In genomic region chr21:37871121-37871862, GRCh38 we compare ENCODE assay signal across 17 cellular contexts. TPM values are rescaled to one million over a fixed set of nuclear protein-coding genes. Genes with fewer than 3 reads are reported as not detected.
DNase-seq lines count a peak whose midpoint lies in the region; ATAC-seq, FAIRE-seq and TF ChIP-seq lines count a peak whose summit lies in the region.
"Had no signal": no experiment of that assay in that cellular context is flagged by ENCODE, and none has a peak within 500 bp of the region (broad histone marks: within the 10 kb centered on the region; RNA-seq: fewer than 3 reads in every experiment).

No MANE protein-coding gene starts in this region.

- H3K9me1 ChIP-seq in endothelial cell of umbilical vein (replicated peaks; ENCODE audit: control insufficient read depth, extremely low read depth, insufficient read depth, low read length): no peaks in the 10 kb centered on the region

- peak; percentile 82 for DNase-seq in AG20443 (ENCODE audit: low spot score)
- peak; percentile 18 to 73 for DNase-seq in NCI-H446 (lab: John Stamatoyannopoulos, UW)
- no peak for DNase-seq in endothelial cell of umbilical vein (ENCODE audit: low read depth, low spot score)
- peak; percentile 66 for DNase-seq in myocyte (ENCODE audit: low read depth)
- no peak for DNase-seq in frontal cortex (ENCODE audit: low spot score in 2 of 2)
- DNase-seq in Caco-2: no peak
- no peak for DNase-seq in iPS-NIHi7 (ENCODE audit: extremely low spot score)
- DNase-seq: activated CD4-positive, CD25-positive, alpha-beta regulatory T cell treated with anti-CD3 and anti-CD28 coated beads, Interleukin-2, amount 50 U/mL, for 72 hours; KBM-7; NCI-H146; NCI-H748 treated with DMSO at 0.1 percent for 48 hours; T-helper 17 cell; tibial artery had no signal

- no TSS peak for BruUV-seq in endothelial cell of umbilical vein (replicated peaks; lab: Mats Ljungman, UMichigan)
- BruUV-seq in Caco-2 (replicated peaks; lab: Mats Ljungman, UMichigan): no TSS peak

- H3K9me3 Mint-ChIP-seq in Caco-2 (ENCODE audit: unreplicated experiment): no peaks in the 10 kb centered on the region
- H3K9me3 Mint-ChIP-seq: activated naive CD4-positive, alpha-beta T cell treated with anti-CD3 and anti-CD28 coated beads, Interleukin-2, amount 50 U/mL, for 24 hours had no signal

- no peak overlapping the region for H3K27ac Mint-ChIP-seq in Caco-2 (ENCODE audit: unreplicated experiment)
- H3K27ac Mint-ChIP-seq: activated naive CD4-positive, alpha-beta T cell treated with anti-CD3 and anti-CD28 coated beads, Interleukin-2, amount 50 U/mL, for 24 hours; T-helper 17 cell had no signal

- no peak for FAIRE-seq in endothelial cell of umbilical vein (lab: Jason Lieb, UNC)
- FAIRE-seq in frontal cortex (lab: Jason Lieb, UNC): no peak

- H3K79me2 ChIP-seq in endothelial cell of umbilical vein (ENCODE audit: control insufficient read depth, insufficient read depth, low read length): no peaks in the 10 kb centered on the region

- intact Hi-C loops in endothelial cell of umbilical vein (cut with micrococcal nuclease): no loop called here
- intact Hi-C loops in Caco-2 (cut with micrococcal nuclease; ENCODE audit: unreplicated experiment): loop anchor here (5.0 kb wide), 1 partner anchor 159 kb away; no protein-coding TSS in a partner anchor

- dilution Hi-C loops in endothelial cell of umbilical vein (cut with MboI; ENCODE audit: extremely low pct_ligation_motif_present, low sequenced_read_pairs): no loop called here

- H3K27me3 Mint-ChIP-seq in Caco-2 (ENCODE audit: insufficient read depth, unreplicated experiment): peaks cover 6% of the 10 kb centered on the region

- H3K9me3 ChIP-seq in endothelial cell of umbilical vein (replicated peaks; ENCODE audit: control insufficient read depth, insufficient read depth, low read length): no peaks in the 10 kb centered on the region
- no peaks in the 10 kb centered on the region for H3K9me3 ChIP-seq in Caco-2
- H3K9me3 ChIP-seq: BLaER1 treated with 17β-estradiol and CSF1 and Interleukin-3, amounts not matched to agents 10 nM and 100 nM; tibial artery had no signal

- no peak overlapping the region for H2AFZ ChIP-seq in endothelial cell of umbilical vein (ENCODE audit: low read depth, low read length)

- no peak overlapping the region for H3K4me2 ChIP-seq in endothelial cell of umbilical vein (ENCODE audit: insufficient read depth, low read length)
- H3K4me2 ChIP-seq: BLaER1 treated with 17β-estradiol and CSF1 and Interleukin-3, amounts not matched to agents 10 nM and 100 nM had no signal

- H3K27me3 ChIP-seq in endothelial cell of umbilical vein (ENCODE audit: control insufficient read depth in 2 of 2, insufficient read depth in 2 of 2, low read length in 2 of 2): peaks cover 0 to 5% of the 10 kb centered on the region in 2 experiments
- H3K27me3 ChIP-seq in Caco-2 (replicated peaks; ENCODE audit: control insufficient read depth, insufficient read depth, low read length): no peaks in the 10 kb centered on the region
- H3K27me3 ChIP-seq: BLaER1 treated with 17β-estradiol and CSF1 and Interleukin-3, amounts not matched to agents 10 nM and 100 nM had no signal

- ATAC-seq in GM18868 (IDR thresholded peaks at IDR 0.05; ENCODE audit: unreplicated experiment): no peak
- ATAC-seq: T-helper 17 cell had no signal

- TF ChIP-seq POLR2A in endothelial cell of umbilical vein (IDR thresholded peaks at IDR 0.05; ENCODE audit: low read depth, low read length): no peak

- H4K20me1 ChIP-seq in endothelial cell of umbilical vein (replicated peaks; ENCODE audit: control insufficient read depth, extremely low read depth, insufficient read depth, low read length): no peaks in the 10 kb centered on the region
- H4K20me1 ChIP-seq: BLaER1 treated with 17β-estradiol and CSF1 and Interleukin-3, amounts not matched to agents 10 nM and 100 nM had no signal

- H3K9ac ChIP-seq in endothelial cell of umbilical vein (replicated peaks; ENCODE audit: extremely low read depth, insufficient read depth, low read length): no peak overlapping the region
- H3K9ac ChIP-seq: BLaER1 treated with 17β-estradiol and CSF1 and Interleukin-3, amounts not matched to agents 10 nM and 100 nM had no signal

- H3K36me3 ChIP-seq in endothelial cell of umbilical vein (ENCODE audit: control insufficient read depth in 2 of 2, extremely low read depth in 1 of 2, insufficient read depth in 2 of 2, low read length in 2 of 2) (no peaks in the 10 kb centered on the region), Caco-2 (ENCODE audit: control insufficient read depth, insufficient read depth, low read length) (no peaks in the 10 kb centered on the region)
- H3K36me3 ChIP-seq: BLaER1 treated with 17β-estradiol and CSF1 and Interleukin-3, amounts not matched to agents 10 nM and 100 nM; tibial artery had no signal

- no peaks in the 10 kb centered on the region for H3K36me3 Mint-ChIP-seq in Caco-2 (ENCODE audit: insufficient read depth, unreplicated experiment)
- H3K36me3 Mint-ChIP-seq: activated naive CD4-positive, alpha-beta T cell treated with anti-CD3 and anti-CD28 coated beads, Interleukin-2, amount 50 U/mL, for 24 hours had no signal

- POLR2A ChIA-PET in endothelial cell of umbilical vein (lab: Charles Lee) (no interaction called here), Caco-2 (lab: Charles Lee) (no interaction called here)

- no peaks in the 10 kb centered on the region for H3K4me1 Mint-ChIP-seq in Caco-2 (ENCODE audit: low read depth, unreplicated experiment)
- H3K4me1 Mint-ChIP-seq: activated naive CD4-positive, alpha-beta T cell treated with anti-CD3 and anti-CD28 coated beads, Interleukin-2, amount 50 U/mL, for 24 hours; T-helper 17 cell had no signal

- no peak for TF ChIP-seq CTCF in endothelial cell of umbilical vein (IDR thresholded peaks at IDR 0.05; ENCODE audit: extremely low read depth in 1 of 2, insufficient read depth in 1 of 2, low read depth in 1 of 2, low read length in 2 of 2)
- TF ChIP-seq CTCF in Caco-2 (IDR thresholded peaks at IDR 0.05; ENCODE audit: insufficient read depth in 1 of 2, low read depth in 1 of 2, low read length in 1 of 2, severe bottlenecking in 1 of 2, unreplicated experiment in 1 of 2): no peak

- H3K4me3 Mint-ChIP-seq in Caco-2 (ENCODE audit: unreplicated experiment): no peak overlapping the region
- H3K4me3 Mint-ChIP-seq: activated naive CD4-positive, alpha-beta T cell treated with anti-CD3 and anti-CD28 coated beads, Interleukin-2, amount 50 U/mL, for 24 hours; T-helper 17 cell had no signal

- H3K4me3 ChIP-seq in endothelial cell of umbilical vein (replicated peaks in 1 of 3; ENCODE audit: insufficient read depth in 1 of 3, low read depth in 1 of 3, low read length in 3 of 3) (no peak overlapping the region), Caco-2 (ENCODE audit: low read depth, low read length) (no peak overlapping the region)
- H3K4me3 ChIP-seq: BLaER1 treated with 17β-estradiol and CSF1 and Interleukin-3, amounts not matched to agents 10 nM and 100 nM; tibial artery had no signal

- no peak overlapping the region for H3K27ac ChIP-seq in endothelial cell of umbilical vein (ENCODE audit: insufficient read depth, low read depth, low read length)
- H3K27ac ChIP-seq: BLaER1 treated with 17β-estradiol and CSF1 and Interleukin-3, amounts not matched to agents 10 nM and 100 nM; tibial artery had no signal

- no peaks in the 10 kb centered on the region for H3K4me1 ChIP-seq in endothelial cell of umbilical vein (ENCODE audit: control insufficient read depth, extremely low read depth, insufficient read depth, low read length)
- no peaks in the 10 kb centered on the region for H3K4me1 ChIP-seq in Caco-2
- H3K4me1 ChIP-seq: tibial artery had no signal

- CTCF ChIA-PET in endothelial cell of umbilical vein (lab: Charles Lee): interaction anchor here (1.0 kb wide), 1 partner anchor 331 kb away, joined by 3 read pairs; no protein-coding TSS in a partner anchor
- CTCF ChIA-PET in Caco-2 (lab: Charles Lee): interaction anchor here (0.6 kb wide), 1 partner anchor 216 kb away, joined by 7 read pairs; no protein-coding TSS in a partner anchor

TF ChIP-seq in endothelial cell of umbilical vein, 7 proteins besides CTCF, POLR2A, EP300 and RAD21:
- TF ChIP-seq FOS (IDR thresholded peaks at IDR 0.05; ENCODE audit: borderline replicate concordance, insufficient read depth, low read length) (peak; percentile 34), GATA2 (IDR thresholded peaks at IDR 0.05; ENCODE audit: insufficient read depth, insufficient read length, low read depth, low read length) (no peak)

RNA-seq across cellular contexts. Expression of gene KCNJ6, which starts 45.0 kb away (rescaled TPM):
- total RNA-seq in endothelial cell of umbilical vein: not detected in 2 replicates
- polyA plus RNA-seq in endothelial cell of umbilical vein: not detected in 2 replicates
- not detected in 2 replicates for polyA plus RNA-seq in endothelial cell of umbilical vein (2011; cell fraction: cytosol; rRNA removed)
- not detected in 2 replicates for polyA plus RNA-seq in endothelial cell of umbilical vein (2011; cell fraction: nucleus; rRNA removed)
- 0.14 and 0.16 TPM in 2 replicates for polyA plus RNA-seq in endothelial cell of umbilical vein (2012)
- not detected in 2 replicates for polyA minus RNA-seq in endothelial cell of umbilical vein
- polyA minus RNA-seq in endothelial cell of umbilical vein (2011; cell fraction: cytosol; rRNA and poly(A)+ RNA removed): not detected
- not detected in 2 replicates for polyA minus RNA-seq in endothelial cell of umbilical vein (2011; cell fraction: nucleus; rRNA and poly(A)+ RNA removed)
- 18.3 and 19.4 TPM in 2 replicates for total RNA-seq in myocyte
- 11.2 TPM for polyA plus RNA-seq in myocyte (2012)
- total RNA-seq in frontal cortex: 7.7 TPM
- total RNA-seq in Caco-2 (2022): not detected in 2 replicates
- total RNA-seq: posterior vena cava, T-helper 17 cell had no signal

Comparison
In these comparisons a context has a peak if more than half of its experiments do, and no peak if none do; other contexts are left out.
1. DNase-seq: peak in AG20443 (single experiment), NCI-H446 (2 of 2) and myocyte (single experiment); none in endothelial cell of umbilical vein (single experiment), frontal cortex (0 of 2), Caco-2 (0 of 2) and iPS-NIHi7 (single experiment).